Comparison of ENCODE assay signal across 13 cellular contexts in genomic region chr2:152046940-152047339, GRCh38. TPM values are rescaled to one million over a fixed set of nuclear protein-coding genes. Genes with fewer than 3 reads are reported as not detected.
A peak's percentile ranks its signal among the peaks of the same experiment; 100 is the strongest.
DNase-seq lines count a peak whose midpoint lies in the region; ATAC-seq and TF ChIP-seq lines count a peak whose summit lies in the region.
"Had no signal": no experiment of that assay in that cellular context is flagged by ENCODE, and none has a peak within 500 bp of the region (broad histone marks: within the 10 kb centered on the region; RNA-seq: fewer than 3 reads in every experiment).

No MANE protein-coding gene starts in this region.

- no peaks in the 10 kb centered on the region for H3K36me3 Mint-ChIP-seq in HFFc6 (ENCODE audit: low read depth)

- H3K4me3 ChIP-seq in testis: no peak overlapping the region
- H3K4me3 ChIP-seq: upper lobe of right lung had no signal

- DNase-seq in GM20000 (ENCODE audit: low spot score) (peak; percentile 46), NOMO-1 treated with dmso at 0.1 percent for 144 hours (lab: John Stamatoyannopoulos, UW; ENCODE audit: unreplicated experiment) (peak; percentile 27), UCSD-AML1 (lab: John Stamatoyannopoulos, UW; ENCODE audit: unreplicated experiment) (no peak), occipital lobe (lab: John Stamatoyannopoulos, UW) (no peak), HFFc6 (no peak), testis (no peak)
- DNase-seq: activated B cell treated with CpG ODN at 0.5 μM for 24 hours; activated naive CD4-positive, alpha-beta T cell treated with anti-CD3 and anti-CD28 coated beads, Interleukin-2, amount 50 U/mL, for 16 hours; Calu3; NCI-H1092; upper lobe of right lung had no signal

- no peaks in the 10 kb centered on the region for H3K27me3 ChIP-seq in testis
- H3K27me3 ChIP-seq: upper lobe of right lung had no signal

- TF ChIP-seq CTCF in GM20000 (IDR thresholded peaks at IDR 0.05; ENCODE audit: extremely low read depth, missing control alignments) (no peak), HFFc6 (IDR thresholded peaks at IDR 0.05) (no peak), testis (IDR thresholded peaks at IDR 0.05) (no peak)

- intact Hi-C loops in testis (cut with DNase I; ENCODE audit: low total_unique reads): no loop called here

- H3K9me3 ChIP-seq in testis: no peaks in the 10 kb centered on the region
- H3K9me3 ChIP-seq: upper lobe of right lung had no signal

- ATAC-seq in GM18498 (IDR thresholded peaks at IDR 0.05; ENCODE audit: unreplicated experiment) (peak; percentile 63), HG03045 (IDR thresholded peaks at IDR 0.05; ENCODE audit: unreplicated experiment) (peak; percentile 45)
- ATAC-seq: upper lobe of right lung had no signal

- no peak for TF ChIP-seq POLR2A in testis (IDR thresholded peaks at IDR 0.05)

- no peaks in the 10 kb centered on the region for H3K9me3 Mint-ChIP-seq in HFFc6
- H3K9me3 Mint-ChIP-seq: activated B cell treated with CpG ODN at 0.5 μM for 24 hours had no signal

- H3K27me3 Mint-ChIP-seq in HFFc6 (ENCODE audit: insufficient read depth): peaks cover 65% of the 10 kb centered on the region
- H3K27me3 Mint-ChIP-seq: activated B cell treated with CpG ODN at 0.5 μM for 24 hours had no signal

- no peak overlapping the region for H3K4me3 Mint-ChIP-seq in HFFc6
- H3K4me3 Mint-ChIP-seq: activated B cell treated with CpG ODN at 0.5 μM for 24 hours had no signal

- peaks cover under 1% of the 10 kb centered on the region for H3K4me1 ChIP-seq in testis
- H3K4me1 ChIP-seq: upper lobe of right lung had no signal

- no peak overlapping the region for H3K27ac ChIP-seq in testis
- H3K27ac ChIP-seq: upper lobe of right lung had no signal

- H3K27ac Mint-ChIP-seq in HFFc6: no peak overlapping the region
- H3K27ac Mint-ChIP-seq: activated B cell treated with CpG ODN at 0.5 μM for 24 hours had no signal

- no peaks in the 10 kb centered on the region for H3K4me1 Mint-ChIP-seq in HFFc6 (ENCODE audit: low read depth)

- WGBS in testis, 2 donors: 71 to 77% methylated on average over 4 of the region's 4 CpGs

- no peaks in the 10 kb centered on the region for H3K36me3 ChIP-seq in testis (ENCODE audit: low read depth, missing control alignments)
- H3K36me3 ChIP-seq: upper lobe of right lung had no signal

RNA-seq across cellular contexts. Expression of gene CACNB4, which starts 51.9 kb away (rescaled TPM):
- total RNA-seq in occipital lobe: 70.2 TPM
- under 1 TPM in 3 of 6 experiments, not detected in 3; 0.05 to 0.23 (median 0.21) TPM for total RNA-seq in HFFc6 (2021; fragmentation: NEBNext Ultra II Directional; extraction: Animal tissue kit (Norgen Biotek cat#: 25700))
- 10 to 100 TPM; 82.2 to 83.8 TPM for total RNA-seq in testis
- 7.8 TPM for polyA plus RNA-seq in testis (ENCODE audit: insufficient read depth, low read depth, low replicate concordance)

Comparison
In these comparisons a context has a peak if more than half of its experiments do, and no peak if none do; other contexts are left out.
1. DNase-seq: peak in GM20000 (single experiment) and NOMO-1 treated with dmso at 0.1 percent for 144 hours (single experiment); none in UCSD-AML1 (single experiment), occipital lobe (single experiment), HFFc6 (single experiment) and testis (single experiment).
2. RNA of gene CACNB4, which starts 51.9 kb away (total RNA-seq): 82.2 to 83.8 TPM in testis and 70.2 TPM in occipital lobe (single experiment); 0.05 to 0.23 TPM in HFFc6; every median in the first group is over 10 times any median in the second.